8 cellular contexts compared by ENCODE assay signal in the genomic region with DNA sequence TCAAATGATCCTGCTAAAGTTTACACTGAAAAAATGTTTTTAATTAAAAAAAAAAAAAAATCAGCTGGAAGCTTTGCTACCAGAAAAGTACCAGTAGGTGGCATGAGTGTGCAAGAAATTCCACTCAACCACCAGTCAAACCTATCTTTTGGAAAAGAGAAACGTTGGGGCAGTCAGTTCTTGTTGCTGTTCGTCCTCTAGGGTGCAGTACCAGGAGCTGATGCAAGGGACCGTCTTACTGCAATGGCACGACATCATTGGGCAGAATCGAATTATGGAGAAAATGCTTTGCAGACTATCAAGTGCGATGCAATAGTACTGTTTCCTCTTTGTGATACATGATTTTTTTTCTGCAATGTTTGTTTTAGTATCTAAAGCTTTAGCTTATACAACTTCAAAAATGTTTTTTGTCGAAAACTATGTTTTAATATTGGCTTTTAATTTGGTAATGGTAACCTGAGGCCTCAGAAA. TPM values are rescaled to one million over a fixed set of nuclear protein-coding genes. Genes with fewer than 3 reads are reported as not detected.
A peak's percentile ranks its signal among the peaks of the same experiment; 100 is the strongest.
DNase-seq lines count a peak whose midpoint lies in the region; ATAC-seq, FAIRE-seq and TF ChIP-seq lines count a peak whose summit lies in the region.

No MANE protein-coding gene starts in this region.

- TF ChIP-seq RAD21 in A549 (conservative IDR thresholded peaks at IDR 0.05 in 1 of 2, IDR thresholded peaks at IDR 0.05 in 1 of 2), result peak; percentile 97 to 98

- DNase-seq in A549 (ENCODE audit: low read depth in 1 of 2, low spot score in 1 of 2) (peak; percentile 96), NCI-H1694 treated with DMSO at 0.1 percent for 48 hours (lab: John Stamatoyannopoulos, UW) (peak; percentile 96), T follicular helper cell (ENCODE audit: low read depth) (peak; percentile 42), astrocyte of the cerebellum (ENCODE audit: low read depth) (peak; percentile 81), hepatocyte (ENCODE audit: low spot score) (peak; percentile 88), smooth muscle cell (lab: John Stamatoyannopoulos, UW; ENCODE audit: unreplicated experiment) (no peak)

- CTCF ChIA-PET in A549 (lab: Yijun Ruan, JAX), result interaction anchor here (0.5 to 11.8 kb wide), 103 partner anchors 10 to 1724 kb away, joined by 3 to 460 read pairs (median 4); a partner anchor contains a TSS

- H3K9ac ChIP-seq in smooth muscle cell (ENCODE audit: low read depth), result no peak overlapping the region

- H3K27ac ChIP-seq in A549, result no peak overlapping the region
- no peak overlapping the region for H3K27ac ChIP-seq in hepatocyte
- H3K27ac ChIP-seq in smooth muscle cell (ENCODE audit: low read depth), result peak overlapping the region; percentile 71

- no peaks in the 10 kb centered on the region for H3K4me1 ChIP-seq in A549
- H3K4me1 ChIP-seq in hepatocyte (ENCODE audit: insufficient read depth), result peaks cover 3% of the 10 kb centered on the region
- H3K4me1 ChIP-seq in smooth muscle cell (ENCODE audit: low read depth), result no peaks in the 10 kb centered on the region

- no peaks in the 10 kb centered on the region for H3K9me2 ChIP-seq in hepatocyte (replicated peaks; ENCODE audit: insufficient read depth)

- TF ChIP-seq CTCF in A549 (IDR thresholded peaks at IDR 0.05) (peak; percentile 100), astrocyte of the cerebellum (IDR thresholded peaks at IDR 0.05; ENCODE audit: low read depth, low read length, missing control alignments) (peak; percentile 90), hepatocyte (IDR thresholded peaks at IDR 0.05; ENCODE audit: poor library complexity) (peak; percentile 99), smooth muscle cell (IDR thresholded peaks at IDR 0.05; ENCODE audit: borderline replicate concordance, insufficient read depth, poor library complexity, severe bottlenecking) (peak; percentile 84)

- FAIRE-seq in A549 (lab: Jason Lieb, UNC), result peak; percentile 94

- TF ChIP-seq EP300 in A549 (IDR thresholded peaks at IDR 0.05), result no peak

- no peak for TF ChIP-seq POLR2A in A549 (IDR thresholded peaks at IDR 0.05; ENCODE audit: low read length)

- ATAC-seq in A549 (peak; percentile 95 to 99), GM18502 (IDR thresholded peaks at IDR 0.05; ENCODE audit: poor library complexity, unreplicated experiment) (peak; percentile 95), HG02970 (IDR thresholded peaks at IDR 0.05; ENCODE audit: low FRiP score, unreplicated experiment) (peak; percentile 75)

- H4K20me1 ChIP-seq in hepatocyte (ENCODE audit: insufficient read depth, poor library complexity, severe bottlenecking) (no peaks in the 10 kb centered on the region), smooth muscle cell (ENCODE audit: low read depth) (peaks cover 32% of the 10 kb centered on the region)

- H3K27me3 ChIP-seq in hepatocyte, result no peaks in the 10 kb centered on the region
- no peaks in the 10 kb centered on the region for H3K27me3 ChIP-seq in smooth muscle cell (ENCODE audit: low read depth)

- WGBS in A549 (ENCODE audit: missing lambda C conversion rate), result 14% methylated on average over 7 of the region's 7 CpGs
- WGBS in hepatocyte (ENCODE audit: low lambda C conversion rate, missing lambda C conversion rate), result 22% methylated on average over 7 of the region's 7 CpGs
- 21% methylated on average over 7 of the region's 7 CpGs for WGBS in smooth muscle cell (ENCODE audit: low lambda C conversion rate)

- H2AFZ ChIP-seq in hepatocyte, result no peak overlapping the region
- H2AFZ ChIP-seq in smooth muscle cell (ENCODE audit: low read depth), result no peak overlapping the region

- POLR2A ChIA-PET in A549 (lab: Yijun Ruan, JAX), result interaction anchor here (0.6 to 1.9 kb wide), 9 partner anchors 18 to 546 kb away, joined by 3 to 12 read pairs (median 7); a partner anchor contains a TSS

- H3K36me3 ChIP-seq in hepatocyte (replicated peaks; ENCODE audit: insufficient read depth, low read depth) (no peaks in the 10 kb centered on the region), smooth muscle cell (ENCODE audit: low read depth) (no peaks in the 10 kb centered on the region)

- H3K9me3 ChIP-seq in A549, result no peaks in the 10 kb centered on the region
- no peaks in the 10 kb centered on the region for H3K9me3 ChIP-seq in hepatocyte (ENCODE audit: low read depth)
- no peaks in the 10 kb centered on the region for H3K9me3 ChIP-seq in smooth muscle cell (replicated peaks; ENCODE audit: low read depth)

- in situ Hi-C loops in astrocyte of the cerebellum (cut with HindIII; ENCODE audit: low sequenced_read_pairs), result no loop called here

- peaks cover 21% of the 10 kb centered on the region for H3F3A ChIP-seq in smooth muscle cell (ENCODE audit: low read depth)

- no peak overlapping the region for H3K4me3 ChIP-seq in A549
- H3K4me3 ChIP-seq in astrocyte of the cerebellum (ENCODE audit: low read depth, low read length), result no peak overlapping the region
- H3K4me3 ChIP-seq in hepatocyte, result no peak overlapping the region
- H3K4me3 ChIP-seq in smooth muscle cell, result no peak overlapping the region

- H3K79me2 ChIP-seq in hepatocyte, result no peaks in the 10 kb centered on the region
- H3K79me2 ChIP-seq in smooth muscle cell (ENCODE audit: low read depth), result no peaks in the 10 kb centered on the region

- peak overlapping the region; percentile 18; the same call in 1 of the 3 replicates for H3K4me2 ChIP-seq in A549
- no peak overlapping the region for H3K4me2 ChIP-seq in hepatocyte
- H3K4me2 ChIP-seq in smooth muscle cell, result no peak overlapping the region

TF ChIP-seq in A549, 52 proteins besides CTCF, POLR2A, EP300 and RAD21:
- TF ChIP-seq CEBPB (IDR thresholded peaks at IDR 0.05) (peak in 1 of 2 experiments; percentile 59; a peak in 2 of 4 replicates), SMC3 (IDR thresholded peaks at IDR 0.05) (peak; percentile 93), NFE2L2 (conservative IDR thresholded peaks at IDR 0.05; ENCODE audit: low read length) (0 out of 2 replicates have a peak, but pooled peaks have one; percentile 13), TFCP2L1 (CRISPR knock-in tag; IDR thresholded peaks at IDR 0.05) (no peak), RFX5 (IDR thresholded peaks at IDR 0.05) (0 out of 2 replicates have a peak, but pooled peaks have one; percentile 24), ZFP36 (IDR thresholded peaks at IDR 0.05; ENCODE audit: borderline replicate concordance, partially characterized antibody) (no peak)
- TF ChIP-seq, protein P1, sequence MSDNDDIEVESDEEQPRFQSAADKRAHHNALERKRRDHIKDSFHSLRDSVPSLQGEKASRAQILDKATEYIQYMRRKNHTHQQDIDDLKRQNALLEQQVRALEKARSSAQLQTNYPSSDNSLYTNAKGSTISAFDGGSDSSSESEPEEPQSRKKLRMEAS (IDR thresholded peaks at IDR 0.05), result peak; percentile 42; the same call in 1 of the 2 replicates

RNA-seq across cellular contexts. Expression of a gene that starts 18.3 kb away (rescaled TPM):
- polyA plus RNA-seq in A549 (2011; rRNA removed) (89.6 and 93.4 TPM in 2 replicates), A549 (2017; fragmentation: RNase III; extraction: RNeasy Plus Mini Kit Qiagen cat#74134 plus additional on column Dnase treatment) (37.6 to 50.3 TPM (median 45.6 TPM) in 3 replicates), hepatocyte (94.4 and 104 TPM in 2 replicates), smooth muscle cell (95.7 and 120 TPM in 2 replicates)
- polyA plus RNA-seq in A549 (2012; cell fraction: cytosol; rRNA removed), result 17.9 and 26.9 TPM in 2 replicates
- polyA plus RNA-seq in A549 (2012; cell fraction: nucleus; rRNA removed), result 11.0 and 21.1 TPM in 2 replicates
- polyA minus RNA-seq in A549 (2011; rRNA and poly(A)+ RNA removed), result 57.5 and 69.1 TPM in 2 replicates
- total RNA-seq in hepatocyte (98.3 and 117 TPM in 2 replicates), smooth muscle cell (155 and 167 TPM in 2 replicates)
